Comparison of ENCODE assay signal across 20 cellular contexts in the genomic region with DNA sequence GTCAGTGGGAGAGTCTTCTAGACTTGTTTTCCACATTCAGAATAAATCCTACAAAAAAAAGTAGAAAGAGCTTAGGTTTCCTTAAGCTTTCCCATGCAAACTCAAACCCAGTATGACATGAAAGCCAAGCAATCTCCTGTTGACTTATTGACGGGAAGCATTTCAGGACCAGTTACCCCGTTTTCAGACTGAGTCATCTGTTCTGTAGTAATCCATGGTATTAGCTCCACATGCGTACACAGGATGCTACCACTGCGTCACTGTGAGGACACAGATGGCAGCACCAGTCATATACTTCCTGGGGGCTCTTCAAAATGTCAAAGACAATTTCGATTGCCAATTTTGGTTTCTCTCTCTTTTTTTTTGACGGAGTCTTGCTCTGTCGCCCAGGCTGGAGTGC.
A peak's percentile ranks its signal among the peaks of the same experiment; 100 is the strongest.
DNase-seq lines count a peak whose midpoint lies in the region; ATAC-seq and TF ChIP-seq lines count a peak whose summit lies in the region.
"Had no signal": no experiment of that assay in that cellular context is flagged by ENCODE, and none has a peak within 500 bp of the region (broad histone marks: within the 10 kb centered on the region; RNA-seq: fewer than 3 reads in every experiment).

No MANE protein-coding gene starts in this region.

- CTCF ChIA-PET in SK-N-SH (lab: Yijun Ruan, JAX): no interaction called here

- H3K9ac ChIP-seq in smooth muscle cell (ENCODE audit: low read depth) (no peak overlapping the region), SK-N-SH (no peak overlapping the region)

- no peaks in the 10 kb centered on the region for H3K36me3 ChIP-seq in smooth muscle cell (ENCODE audit: low read depth)
- H3K36me3 ChIP-seq in body of pancreas (replicated peaks in 1 of 2; ENCODE audit: insufficient read depth in 1 of 2, low read depth in 2 of 2): no peaks in the 10 kb centered on the region
- no peaks in the 10 kb centered on the region for H3K36me3 ChIP-seq in SK-N-SH (replicated peaks in 1 of 2; ENCODE audit: control insufficient read depth in 1 of 2, insufficient read depth in 2 of 2, low read length in 1 of 2)
- H3K36me3 ChIP-seq: BE2C had no signal

- H3K4me2 ChIP-seq in smooth muscle cell (peak overlapping the region; percentile 61), SK-N-SH (no peak overlapping the region)

- 49% methylated on average over 7 of the region's 7 CpGs for WGBS in smooth muscle cell (ENCODE audit: low lambda C conversion rate)
- WGBS in body of pancreas, 2 donors: 73 to 85% methylated on average over 7 of the region's 7 CpGs
- 57% methylated on average over 7 of the region's 7 CpGs for WGBS in SK-N-SH (ENCODE audit: low lambda C conversion rate)

- H3K9me3 ChIP-seq in smooth muscle cell (replicated peaks; ENCODE audit: low read depth) (no peaks in the 10 kb centered on the region), body of pancreas (no peaks in the 10 kb centered on the region), SK-N-SH (no peaks in the 10 kb centered on the region)
- H3K9me3 ChIP-seq: BE2C had no signal

- H3F3A ChIP-seq in smooth muscle cell (ENCODE audit: low read depth) (peaks cover 3% of the 10 kb centered on the region), SK-N-SH (replicated peaks; ENCODE audit: insufficient read depth) (no peaks in the 10 kb centered on the region)

- no peak for TF ChIP-seq POLR2A in body of pancreas (IDR thresholded peaks at IDR 0.05)

- POLR2A ChIA-PET in SK-N-SH (lab: Yijun Ruan, JAX): no interaction called here

- H3K9me2 ChIP-seq in SK-N-SH: no peaks in the 10 kb centered on the region

- no peak overlapping the region for H3K4me3 ChIP-seq in smooth muscle cell
- no peak overlapping the region for H3K4me3 ChIP-seq in body of pancreas
- no peak overlapping the region for H3K4me3 ChIP-seq in SK-N-SH (ENCODE audit: low read depth in 2 of 2, low read length in 1 of 2)

- in situ Hi-C loops in SK-MEL-5 (cut with HindIII; ENCODE audit: low pct_unique_long_range_greater_than_20kb, low sequenced_read_pairs): no loop called here

- H4K20me1 ChIP-seq in smooth muscle cell (ENCODE audit: low read depth): no peaks in the 10 kb centered on the region
- no peaks in the 10 kb centered on the region for H4K20me1 ChIP-seq in SK-N-SH (ENCODE audit: insufficient read depth)

- peak overlapping the region; percentile 86 for H3K27ac ChIP-seq in smooth muscle cell (ENCODE audit: low read depth)
- H3K27ac ChIP-seq in body of pancreas: no peak overlapping the region
- H3K27ac ChIP-seq in SK-N-SH (ENCODE audit: low read depth in 2 of 2, low read length in 1 of 2): no peak overlapping the region
- H3K27ac ChIP-seq: HL-60 had no signal

- intact Hi-C loops in body of pancreas (cut with DNase I): no loop called here

- TF ChIP-seq RAD21 in SK-N-SH (IDR thresholded peaks at IDR 0.05; ENCODE audit: low read length): no peak

- H2AFZ ChIP-seq in smooth muscle cell (ENCODE audit: low read depth) (peak overlapping the region; percentile 50), SK-N-SH (ENCODE audit: low read depth) (no peak overlapping the region)

- no peak for ATAC-seq in body of pancreas

- H3K79me2 ChIP-seq in smooth muscle cell (ENCODE audit: low read depth) (no peaks in the 10 kb centered on the region), SK-N-SH (ENCODE audit: insufficient read depth) (no peaks in the 10 kb centered on the region)

- no peaks in the 10 kb centered on the region for H3K27me3 ChIP-seq in smooth muscle cell (ENCODE audit: low read depth)
- no peaks in the 10 kb centered on the region for H3K27me3 ChIP-seq in body of pancreas
- no peaks in the 10 kb centered on the region for H3K27me3 ChIP-seq in SK-N-SH (ENCODE audit: insufficient read depth)
- H3K27me3 ChIP-seq: BE2C had no signal

- no peaks in the 10 kb centered on the region for H3K4me1 ChIP-seq in smooth muscle cell (ENCODE audit: low read depth)
- H3K4me1 ChIP-seq in body of pancreas: no peaks in the 10 kb centered on the region
- no peaks in the 10 kb centered on the region for H3K4me1 ChIP-seq in SK-N-SH (ENCODE audit: control insufficient read depth in 1 of 2, insufficient read depth in 2 of 2, low read depth in 1 of 2, low read length in 1 of 2)
- H3K4me1 ChIP-seq: BE2C had no signal

- no peak for TF ChIP-seq EP300 in SK-N-SH (IDR thresholded peaks at IDR 0.05; ENCODE audit: borderline replicate concordance in 1 of 2, low read depth in 1 of 2, low read length in 1 of 2)

- DNase-seq in HT1080 (ENCODE audit: low read depth): peak; percentile 3
- peak; percentile 8 for DNase-seq in SK-MEL-5 (ENCODE audit: low read depth, low spot score)
- DNase-seq in fibroblast of gingiva (ENCODE audit: low read depth): peak; percentile 3
- DNase-seq in smooth muscle cell (lab: John Stamatoyannopoulos, UW; ENCODE audit: unreplicated experiment): no peak
- DNase-seq in OCI-M1 (lab: John Stamatoyannopoulos, UW): no peak
- no peak for DNase-seq in body of pancreas
- DNase-seq in SK-N-SH: no peak
- DNase-seq: ACHN; BE2C; C1 segment of cervical spinal cord; CD4-positive, CD25-positive, alpha-beta regulatory T cell; CD8-positive, alpha-beta memory T cell; COR-L47; DMS 273 treated with DMSO at 0.1 percent for 48 hours; DMS53; DND-41; EL; H9; IMR-90 had no signal

- TF ChIP-seq CTCF in smooth muscle cell (IDR thresholded peaks at IDR 0.05; ENCODE audit: borderline replicate concordance, insufficient read depth, poor library complexity, severe bottlenecking): no peak
- no peak for TF ChIP-seq CTCF in body of pancreas (IDR thresholded peaks at IDR 0.05)
- TF ChIP-seq CTCF in SK-N-SH (IDR thresholded peaks at IDR 0.05): no peak

TF ChIP-seq in SK-N-SH, 30 proteins besides CTCF, POLR2A, EP300 and RAD21:
- no peak for TF ChIP-seq RXRA (IDR thresholded peaks at IDR 0.05; ENCODE audit: borderline replicate concordance, low read depth)
- no peak for TF ChIP-seq TCF12 (IDR thresholded peaks at IDR 0.05)
- TF ChIP-seq ELF1 (IDR thresholded peaks at IDR 0.05): no peak
- no peak for TF ChIP-seq TEAD4 (IDR thresholded peaks at IDR 0.05; ENCODE audit: borderline replicate concordance, insufficient read depth)
- TF ChIP-seq, protein P1, sequence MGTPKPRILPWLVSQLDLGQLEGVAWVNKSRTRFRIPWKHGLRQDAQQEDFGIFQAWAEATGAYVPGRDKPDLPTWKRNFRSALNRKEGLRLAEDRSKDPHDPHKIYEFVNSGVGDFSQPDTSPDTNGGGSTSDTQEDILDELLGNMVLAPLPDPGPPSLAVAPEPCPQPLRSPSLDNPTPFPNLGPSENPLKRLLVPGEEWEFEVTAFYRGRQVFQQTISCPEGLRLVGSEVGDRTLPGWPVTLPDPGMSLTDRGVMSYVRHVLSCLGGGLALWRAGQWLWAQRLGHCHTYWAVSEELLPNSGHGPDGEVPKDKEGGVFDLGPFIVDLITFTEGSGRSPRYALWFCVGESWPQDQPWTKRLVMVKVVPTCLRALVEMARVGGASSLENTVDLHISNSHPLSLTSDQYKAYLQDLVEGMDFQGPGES (IDR thresholded peaks at IDR 0.05; ENCODE audit: low read depth, low read length): no peak
- no peak for TF ChIP-seq FOXM1 (IDR thresholded peaks at IDR 0.05; ENCODE audit: low read depth)
- TF ChIP-seq, protein P2, sequence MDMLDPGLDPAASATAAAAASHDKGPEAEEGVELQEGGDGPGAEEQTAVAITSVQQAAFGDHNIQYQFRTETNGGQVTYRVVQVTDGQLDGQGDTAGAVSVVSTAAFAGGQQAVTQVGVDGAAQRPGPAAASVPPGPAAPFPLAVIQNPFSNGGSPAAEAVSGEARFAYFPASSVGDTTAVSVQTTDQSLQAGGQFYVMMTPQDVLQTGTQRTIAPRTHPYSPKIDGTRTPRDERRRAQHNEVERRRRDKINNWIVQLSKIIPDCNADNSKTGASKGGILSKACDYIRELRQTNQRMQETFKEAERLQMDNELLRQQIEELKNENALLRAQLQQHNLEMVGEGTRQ (IDR thresholded peaks at IDR 0.05; ENCODE audit: borderline replicate concordance, low read depth, low read length): no peak
- TF ChIP-seq PBX3 (IDR thresholded peaks at IDR 0.05): no peak
- TF ChIP-seq RCOR1 (IDR thresholded peaks at IDR 0.05; ENCODE audit: low read length): no peak
- TF ChIP-seq YY1 (IDR thresholded peaks at IDR 0.05; ENCODE audit: low read depth): no peak
- no peak for TF ChIP-seq TAF1 (IDR thresholded peaks at IDR 0.05; ENCODE audit: borderline replicate concordance, low read depth, low read length)

Comparison
In these comparisons a context has a peak if more than half of its experiments do, and no peak if none do; other contexts are left out.
1. DNase-seq: peak in HT1080 (single experiment), SK-MEL-5 (single experiment) and fibroblast of gingiva (single experiment); none in smooth muscle cell (single experiment), OCI-M1 (single experiment), body of pancreas (0 of 4) and SK-N-SH (single experiment).